19 cellular contexts compared by ENCODE assay signal in the genomic region with DNA sequence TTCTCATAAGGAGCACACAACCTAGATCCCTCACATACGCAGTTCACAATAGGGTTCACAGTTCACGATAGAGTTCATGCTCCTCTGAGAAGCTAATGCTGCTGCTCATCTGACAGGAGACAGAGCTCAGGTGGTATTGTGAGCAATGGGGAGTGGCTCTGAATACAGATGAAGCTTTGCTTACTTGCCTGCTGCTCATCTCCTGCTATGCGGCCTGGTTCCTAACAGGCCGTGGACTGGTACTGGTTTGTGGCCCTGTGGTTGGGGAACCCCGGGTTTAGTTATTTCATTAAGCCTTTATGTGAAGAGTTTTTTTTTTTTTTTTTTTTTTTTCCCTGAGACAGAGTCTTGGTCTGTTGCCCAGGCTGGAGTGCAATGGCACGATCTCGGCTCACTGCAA. TPM values are rescaled to one million over a fixed set of nuclear protein-coding genes. Genes with fewer than 3 reads are reported as not detected.
DNase-seq lines count a peak whose midpoint lies in the region; ATAC-seq and TF ChIP-seq lines count a peak whose summit lies in the region.
"Had no signal": no experiment of that assay in that cellular context is flagged by ENCODE, and none has a peak within 500 bp of the region (broad histone marks: within the 10 kb centered on the region; RNA-seq: fewer than 3 reads in every experiment).

No MANE protein-coding gene starts in this region.

- POLR2A ChIA-PET in CD8-positive, alpha-beta T cell (lab: Charles Lee): no interaction called here
- POLR2A ChIA-PET in Panc1 (lab: Charles Lee): no interaction called here

- peaks cover 16% of the 10 kb centered on the region for H3K36me3 Mint-ChIP-seq in CD8-positive, alpha-beta T cell

- H3K36me3 ChIP-seq in CD8-positive, alpha-beta T cell (ENCODE audit: insufficient read depth, low read length): no peaks in the 10 kb centered on the region
- H3K36me3 ChIP-seq in Panc1 (ENCODE audit: control insufficient read depth, insufficient read depth, low read length): 0 out of 2 replicates have a peak, but pooled peaks cover 3% of the 10 kb centered on the region
- H3K36me3 ChIP-seq: SJSA1, suprapubic skin had no signal

- in situ Hi-C loops in Panc1 (cut with HindIII; ENCODE audit: low pct_unique_long_range_greater_than_20kb, low sequenced_read_pairs): no loop called here

- H3K4me1 ChIP-seq in CD8-positive, alpha-beta T cell (ENCODE audit: insufficient read depth, low read length): peaks cover 40% of the 10 kb centered on the region
- peaks cover 23% of the 10 kb centered on the region for H3K4me1 ChIP-seq in Panc1 (ENCODE audit: control insufficient read depth, insufficient read depth, low read length)

- H3K4me3 Mint-ChIP-seq in CD8-positive, alpha-beta T cell: no peak overlapping the region
- H3K4me3 Mint-ChIP-seq: dendritic cell treated with granulocyte-macrophage colony-stimulating factor and Interleukin-4, amounts not matched to agents 40 ng/mL and 50 ng/mL, for 4 days had no signal

- ATAC-seq in CD8-positive, alpha-beta T cell: peak; percentile 48
- ATAC-seq in Panc1: peak; percentile 41; the same call in 1 of the 2 replicates
- ATAC-seq in esophagus mucosa: peak; percentile 37
- ATAC-seq: left lobe of liver, psoas muscle had no signal

- H3K27me3 ChIP-seq in CD8-positive, alpha-beta T cell (ENCODE audit: insufficient read depth, low read length): no peaks in the 10 kb centered on the region
- H3K27me3 ChIP-seq in Panc1 (ENCODE audit: control insufficient read depth, insufficient read depth, low read length): no peaks in the 10 kb centered on the region
- H3K27me3 ChIP-seq: SJSA1, suprapubic skin had no signal

- peaks cover 73% of the 10 kb centered on the region for H3K4me1 Mint-ChIP-seq in CD8-positive, alpha-beta T cell (ENCODE audit: low read depth)

- no peak overlapping the region for H3K27ac ChIP-seq in CD8-positive, alpha-beta T cell (ENCODE audit: low read depth, low read length)
- H3K27ac ChIP-seq in Panc1 (ENCODE audit: low read length): no peak overlapping the region
- H3K27ac ChIP-seq: psoas muscle, SJSA1, suprapubic skin had no signal

- H3K4me3 ChIP-seq in CD8-positive, alpha-beta T cell (ENCODE audit: low read depth, low read length): no peak overlapping the region
- H3K4me3 ChIP-seq in Panc1 (ENCODE audit: low read depth in 2 of 2, low read length in 2 of 2): no peak overlapping the region
- H3K4me3 ChIP-seq: psoas muscle, SJSA1, suprapubic skin had no signal

- TF ChIP-seq CTCF in CD8-positive, alpha-beta T cell (IDR thresholded peaks at IDR 0.05): no peak
- no peak for TF ChIP-seq CTCF in Panc1 (IDR thresholded peaks at IDR 0.05)

- intact Hi-C loops in CD8-positive, alpha-beta T cell (cut with DNase I, micrococcal nuclease): no loop called here
- intact Hi-C loops in Panc1 (cut with micrococcal nuclease; ENCODE audit: unreplicated experiment): no loop called here

- no peaks in the 10 kb centered on the region for H3K27me3 Mint-ChIP-seq in CD8-positive, alpha-beta T cell (ENCODE audit: low read depth)
- H3K27me3 Mint-ChIP-seq: CD4-positive, CD25-positive, alpha-beta regulatory T cell; dendritic cell treated with granulocyte-macrophage colony-stimulating factor and Interleukin-4, amounts not matched to agents 40 ng/mL and 50 ng/mL, for 4 days had no signal

- CTCF ChIA-PET in CD8-positive, alpha-beta T cell (lab: Charles Lee): interaction anchor here (1.8 kb wide), 1 partner anchor 98 kb away, joined by 6 read pairs; no protein-coding TSS in a partner anchor
- CTCF ChIA-PET in Panc1 (lab: Charles Lee): no interaction called here

- no peaks in the 10 kb centered on the region for H3K9me3 Mint-ChIP-seq in CD8-positive, alpha-beta T cell
- H3K9me3 Mint-ChIP-seq: CD4-positive, CD25-positive, alpha-beta regulatory T cell; dendritic cell treated with granulocyte-macrophage colony-stimulating factor and Interleukin-4, amounts not matched to agents 40 ng/mL and 50 ng/mL, for 4 days had no signal

- DNase-seq in NCI-H82 (lab: John Stamatoyannopoulos, UW) (peak; percentile 11), NCI-H82 treated with DMSO at 0.1 percent for 48 hours (lab: John Stamatoyannopoulos, UW; ENCODE audit: unreplicated experiment) (no peak), Panc1 (ENCODE audit: low read depth, low spot score) (no peak), superior temporal gyrus (ENCODE audit: extremely low spot score) (no peak), NCI-H1105 treated with DMSO at 0.1 percent for 48 hours (lab: John Stamatoyannopoulos, UW) (no peak), NCI-H1417 treated with DMSO at 0.1 percent for 48 hours (lab: John Stamatoyannopoulos, UW) (no peak)
- DNase-seq in CD8-positive, alpha-beta T cell: peak in 2 of 7 experiments; percentile 26 to 42
- DNase-seq: activated CD8-positive, alpha-beta memory T cell treated with anti-CD3 and anti-CD28 coated beads, Interleukin-2, amount 50 U/mL, for 4 hours; CD4-positive, CD25-positive, alpha-beta regulatory T cell; hippocampal formation; KBM-7; NCI-H1092 treated with DMSO at 0.1 percent for 48 hours; psoas muscle; stimulated activated CD4-positive, alpha-beta T cell treated with anti-CD3 and anti-CD28 coated beads, Interleukin-12 subunit alpha, Interleukin-12 subunit beta, amount 100 ng/mL, for 4 hours had no signal

- H3K27ac Mint-ChIP-seq in CD8-positive, alpha-beta T cell: no peak overlapping the region
- H3K27ac Mint-ChIP-seq: CD4-positive, CD25-positive, alpha-beta regulatory T cell; dendritic cell treated with granulocyte-macrophage colony-stimulating factor and Interleukin-4, amounts not matched to agents 40 ng/mL and 50 ng/mL, for 4 days had no signal

- no TSS peak for BruUV-seq in Panc1 (replicated peaks; lab: Mats Ljungman, UMichigan)

- H3K9me3 ChIP-seq in CD8-positive, alpha-beta T cell (ENCODE audit: low read length): no peaks in the 10 kb centered on the region
- no peaks in the 10 kb centered on the region for H3K9me3 ChIP-seq in Panc1 (ENCODE audit: control insufficient read depth, insufficient read depth, low read depth, low read length)
- H3K9me3 ChIP-seq: psoas muscle, SJSA1, suprapubic skin had no signal

RNA-seq across cellular contexts. Expression of a gene that starts 19.4 kb away (rescaled TPM):
- 10 to 100 TPM; 23.8 to 24.6 TPM for total RNA-seq in CD8-positive, alpha-beta T cell
- 40.8 TPM for total RNA-seq in Panc1 (2021; ENCODE audit: unreplicated experiment)
- 22.0 TPM for polyA plus RNA-seq in Panc1 (2012; ENCODE audit: insufficient read length)
- 54.1 TPM for total RNA-seq in esophagus mucosa
